In the genomic region with DNA sequence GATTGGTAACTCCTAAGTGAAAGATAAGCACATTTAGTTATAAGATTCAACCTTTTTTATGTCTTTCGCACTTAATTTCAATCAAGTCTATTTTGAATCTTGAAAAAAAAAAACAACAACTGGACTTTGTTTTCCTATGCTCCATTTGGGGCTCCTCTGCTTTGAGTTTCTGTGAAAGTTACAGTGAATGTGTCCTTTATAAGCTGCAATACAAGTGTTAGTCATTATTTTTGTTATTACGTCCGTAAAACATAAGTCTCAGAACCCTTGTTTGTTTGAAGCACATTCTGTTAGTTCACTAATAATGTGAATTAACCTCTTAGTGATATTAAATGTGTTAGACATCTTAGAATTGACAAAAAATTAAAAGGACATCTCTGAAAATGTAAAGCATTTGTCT, we compare ENCODE assay signal across 17 cellular contexts.
"Had no signal": no experiment of that assay in that cellular context is flagged by ENCODE, and none has a peak within 500 bp of the region (broad histone marks: within the 10 kb centered on the region; RNA-seq: fewer than 3 reads in every experiment).

No MANE protein-coding gene starts in this region.

- H3K4me3 ChIP-seq: heart left ventricle, ovary, testis, upper lobe of right lung had no signal

- H3K4me1 ChIP-seq: heart left ventricle, testis, upper lobe of right lung had no signal

- H3K27ac ChIP-seq: heart left ventricle, ovary, testis, upper lobe of right lung had no signal

- H3K9me3 ChIP-seq: heart left ventricle, ovary, testis, upper lobe of right lung had no signal

- H3K36me3 ChIP-seq: heart left ventricle, ovary, upper lobe of right lung had no signal

- H3K27me3 ChIP-seq: heart left ventricle, ovary, testis, upper lobe of right lung had no signal

- ATAC-seq: activated naive CD8-positive, alpha-beta T cell treated with anti-CD3 and anti-CD28 coated beads, Interleukin-2, amount 50 U/mL, for 24 hours; activated T-cell treated with anti-CD3 and anti-CD28 coated beads, Interleukin-2, amount 50 U/mL, for 72 hours; heart left ventricle; left lobe of liver; stimulated activated naive CD8-positive, alpha-beta T cell treated with anti-CD3 and anti-CD28 coated beads, Interleukin-15, amount 100 ng/mL, for 72 hours; upper lobe of right lung had no signal

- DNase-seq: activated CD4-positive, alpha-beta memory T cell treated with anti-CD3 and anti-CD28 coated beads for 36 hours; activated CD4-positive, alpha-beta T cell treated with anti-CD3 and anti-CD28 coated beads for 1 hour; activated naive CD4-positive, alpha-beta T cell; activated naive CD8-positive, alpha-beta T cell treated with anti-CD3 and anti-CD28 coated beads, Interleukin-2, amount 50 U/mL, for 24 hours; activated T-cell treated with anti-CD3 and anti-CD28 coated beads, Interleukin-2, amount 50 U/mL, for 72 hours; central memory CD4-positive, alpha-beta T cell; effector memory CD4-positive, alpha-beta T cell; heart left ventricle; nephron progenitor cell; ovary; stimulated activated CD4-positive, alpha-beta T cell treated with anti-CD3 and anti-CD28 coated beads, Interleukin-15, amount 100 ng/mL, for 24 hours; stimulated activated CD4-positive, alpha-beta T cell treated with anti-CD3 and anti-CD28 coated beads, Interleukin-4, amount 100 ng/mL, for 24 hours; stimulated activated naive CD8-positive, alpha-beta T cell treated with anti-CD3 and anti-CD28 coated beads, Interleukin-15, amount 100 ng/mL, for 72 hours; SW 1271; testis; upper lobe of right lung had no signal
